In genomic region chr14:32588448-32589320, GRCh38 we compare ENCODE assay signal across 8 cellular contexts.
DNase-seq lines count a peak whose midpoint lies in the region; ATAC-seq and TF ChIP-seq lines count a peak whose summit lies in the region.

No MANE protein-coding gene starts in this region.

- no peak for TF ChIP-seq EP300 in upper lobe of left lung (IDR thresholded peaks at IDR 0.05)

- H3K36me3 ChIP-seq in OCI-LY1 (ENCODE audit: insufficient read depth, low read length) (no peaks in the 10 kb centered on the region), upper lobe of left lung (no peaks in the 10 kb centered on the region)

- no peaks in the 10 kb centered on the region for H3F3A ChIP-seq in OCI-LY1 (ENCODE audit: insufficient read depth, low read length)

- no peaks in the 10 kb centered on the region for H3K9me2 ChIP-seq in OCI-LY1 (ENCODE audit: low read depth, low read length)

- H3K27ac ChIP-seq in C4-2B (no peak overlapping the region), OCI-LY1 (ENCODE audit: low read depth, low read length, poor library complexity, severe bottlenecking) (no peak overlapping the region), upper lobe of left lung (no peak overlapping the region)

- ATAC-seq in GM19468 (IDR thresholded peaks at IDR 0.05; ENCODE audit: extremely low read depth, unreplicated experiment) (peak; percentile 39), upper lobe of left lung (ENCODE audit: low FRiP score in 2 of 2) (no peak), HG02970 (IDR thresholded peaks at IDR 0.05; ENCODE audit: low FRiP score, unreplicated experiment) (no peak)

- no peaks in the 10 kb centered on the region for H3K79me2 ChIP-seq in OCI-LY1 (ENCODE audit: insufficient read depth, low read length)

- TF ChIP-seq POLR2A in upper lobe of left lung (IDR thresholded peaks at IDR 0.05): no peak

- H3K9ac ChIP-seq in OCI-LY1 (ENCODE audit: low read length): no peak overlapping the region

- peak; percentile 72 for DNase-seq in fibroblast of peridontal ligament (ENCODE audit: extremely low read depth)
- DNase-seq in upper lobe of left lung: no peak
- DNase-seq in NCI-H187 treated with DMSO at 0.1 percent for 48 hours (lab: John Stamatoyannopoulos, UW): no peak
- DNase-seq in COLO829 (ENCODE audit: low spot score): no peak

- H3K4me1 ChIP-seq in OCI-LY1 (ENCODE audit: insufficient read depth, low read length, severe bottlenecking) (no peaks in the 10 kb centered on the region), upper lobe of left lung (no peaks in the 10 kb centered on the region)

- no peaks in the 10 kb centered on the region for H3K9me3 ChIP-seq in OCI-LY1 (ENCODE audit: low read length)
- H3K9me3 ChIP-seq in upper lobe of left lung: peaks cover 0 to 6% (median 0%) of the 10 kb centered on the region in 4 donors

- no peak overlapping the region for H3K4me2 ChIP-seq in OCI-LY1 (ENCODE audit: low read length)

- H3K27me3 ChIP-seq in OCI-LY1 (ENCODE audit: insufficient read depth, low read length) (no peaks in the 10 kb centered on the region), upper lobe of left lung (no peaks in the 10 kb centered on the region)

- no peaks in the 10 kb centered on the region for H4K20me1 ChIP-seq in OCI-LY1 (ENCODE audit: insufficient read depth, low read length)

- TF ChIP-seq CTCF in C4-2B (conservative IDR thresholded peaks at IDR 0.05): peak; percentile 91
- peak; percentile 77 for TF ChIP-seq CTCF in OCI-LY1 (IDR thresholded peaks at IDR 0.05; ENCODE audit: low read length)
- peak in 4 of 6 experiments; percentile 30 to 56 (median 46) for TF ChIP-seq CTCF in upper lobe of left lung (IDR thresholded peaks at IDR 0.05)

- H2AFZ ChIP-seq in OCI-LY1 (ENCODE audit: low read length): no peak overlapping the region

- WGBS in upper lobe of left lung, 2 donors: 69 to 73% methylated on average over 5 to 6 of the region's 6 CpGs

- H3K4me3 ChIP-seq in OCI-LY1 (ENCODE audit: low read depth, low read length, poor library complexity, severe bottlenecking) (no peak overlapping the region), upper lobe of left lung (no peak overlapping the region)
